2 cellular contexts compared by ENCODE assay signal in the genomic region with DNA sequence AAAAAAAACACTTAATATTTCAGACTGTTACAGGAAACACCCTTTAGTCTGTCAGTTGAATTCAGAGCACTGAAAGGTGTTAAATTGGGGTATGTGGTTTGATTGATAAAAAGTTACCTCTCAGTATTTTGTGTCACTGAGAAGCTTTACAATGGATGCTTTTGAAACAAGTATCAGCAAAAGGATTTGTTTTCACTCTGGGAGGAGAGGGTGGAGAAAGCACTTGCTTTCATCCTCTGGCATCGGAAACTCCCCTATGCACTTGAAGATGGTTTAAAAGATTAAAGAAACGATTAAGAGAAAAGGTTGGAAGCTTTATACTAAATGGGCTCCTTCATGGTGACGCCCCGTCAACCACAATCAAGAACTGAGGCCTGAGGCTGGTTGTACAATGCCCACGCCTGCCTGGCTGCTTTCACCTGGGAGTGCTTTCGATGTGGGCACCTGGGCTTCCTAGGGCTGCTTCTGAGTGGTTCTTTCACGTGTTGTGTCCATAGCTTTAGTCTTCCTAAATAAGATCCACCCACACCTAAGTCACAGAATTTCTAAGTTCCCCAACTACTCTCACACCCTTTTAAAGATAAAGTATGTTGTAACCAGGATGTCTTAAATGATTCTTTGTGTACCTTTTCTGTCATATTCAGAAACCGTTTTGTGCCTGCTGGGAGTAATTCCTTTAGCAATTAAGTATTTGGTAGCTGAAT.
TF ChIP-seq lines count a peak whose summit lies in the region.

No MANE protein-coding gene starts in this region.

TF ChIP-seq in SK-N-SH, 30 proteins besides CTCF, POLR2A, EP300 and RAD21 (continued from another document):
- TF ChIP-seq ELF1 (IDR thresholded peaks at IDR 0.05): no peak
- TF ChIP-seq SIN3A (IDR thresholded peaks at IDR 0.05; ENCODE audit: borderline replicate concordance, low read depth, low read length): no peak
- TF ChIP-seq MEF2A (IDR thresholded peaks at IDR 0.05; ENCODE audit: borderline replicate concordance, low read depth): no peak
- TF ChIP-seq, protein P1, sequence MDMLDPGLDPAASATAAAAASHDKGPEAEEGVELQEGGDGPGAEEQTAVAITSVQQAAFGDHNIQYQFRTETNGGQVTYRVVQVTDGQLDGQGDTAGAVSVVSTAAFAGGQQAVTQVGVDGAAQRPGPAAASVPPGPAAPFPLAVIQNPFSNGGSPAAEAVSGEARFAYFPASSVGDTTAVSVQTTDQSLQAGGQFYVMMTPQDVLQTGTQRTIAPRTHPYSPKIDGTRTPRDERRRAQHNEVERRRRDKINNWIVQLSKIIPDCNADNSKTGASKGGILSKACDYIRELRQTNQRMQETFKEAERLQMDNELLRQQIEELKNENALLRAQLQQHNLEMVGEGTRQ (IDR thresholded peaks at IDR 0.05; ENCODE audit: borderline replicate concordance, low read depth, low read length): no peak
- no peak for TF ChIP-seq TEAD4 (IDR thresholded peaks at IDR 0.05; ENCODE audit: borderline replicate concordance, insufficient read depth)
- TF ChIP-seq, protein P2, sequence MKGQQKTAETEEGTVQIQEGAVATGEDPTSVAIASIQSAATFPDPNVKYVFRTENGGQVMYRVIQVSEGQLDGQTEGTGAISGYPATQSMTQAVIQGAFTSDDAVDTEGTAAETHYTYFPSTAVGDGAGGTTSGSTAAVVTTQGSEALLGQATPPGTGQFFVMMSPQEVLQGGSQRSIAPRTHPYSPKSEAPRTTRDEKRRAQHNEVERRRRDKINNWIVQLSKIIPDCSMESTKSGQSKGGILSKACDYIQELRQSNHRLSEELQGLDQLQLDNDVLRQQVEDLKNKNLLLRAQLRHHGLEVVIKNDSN (IDR thresholded peaks at IDR 0.05; ENCODE audit: borderline replicate concordance, low read depth): no peak
- no peak for TF ChIP-seq YY1 (IDR thresholded peaks at IDR 0.05; ENCODE audit: low read depth)
- TF ChIP-seq FOXM1 (IDR thresholded peaks at IDR 0.05; ENCODE audit: low read depth): no peak
- no peak for TF ChIP-seq NRF1 (IDR thresholded peaks at IDR 0.05; ENCODE audit: low read depth, low read length)
- no peak for TF ChIP-seq POLR2AphosphoS5 (IDR thresholded peaks at IDR 0.05; ENCODE audit: low read depth, low read length)
- TF ChIP-seq RXRA (IDR thresholded peaks at IDR 0.05; ENCODE audit: borderline replicate concordance, low read depth): no peak
- no peak for TF ChIP-seq NFIC (IDR thresholded peaks at IDR 0.05; ENCODE audit: borderline replicate concordance)
- TF ChIP-seq RFX5 (IDR thresholded peaks at IDR 0.05; ENCODE audit: low read length): no peak

TF ChIP-seq in SK-N-SH treated with all-trans-retinoic acid at 6 μM for 48 hours, 23 proteins besides CTCF, POLR2A, EP300 and RAD21:
- TF ChIP-seq, protein P3, sequence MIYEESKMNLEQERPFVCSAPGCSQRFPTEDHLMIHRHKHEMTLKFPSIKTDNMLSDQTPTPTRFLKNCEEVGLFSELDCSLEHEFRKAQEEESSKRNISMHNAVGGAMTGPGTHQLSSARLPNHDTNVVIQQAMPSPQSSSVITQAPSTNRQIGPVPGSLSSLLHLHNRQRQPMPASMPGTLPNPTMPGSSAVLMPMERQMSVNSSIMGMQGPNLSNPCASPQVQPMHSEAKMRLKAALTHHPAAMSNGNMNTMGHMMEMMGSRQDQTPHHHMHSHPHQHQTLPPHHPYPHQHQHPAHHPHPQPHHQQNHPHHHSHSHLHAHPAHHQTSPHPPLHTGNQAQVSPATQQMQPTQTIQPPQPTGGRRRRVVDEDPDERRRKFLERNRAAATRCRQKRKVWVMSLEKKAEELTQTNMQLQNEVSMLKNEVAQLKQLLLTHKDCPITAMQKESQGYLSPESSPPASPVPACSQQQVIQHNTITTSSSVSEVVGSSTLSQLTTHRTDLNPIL (CRISPR knock-in tag; IDR thresholded peaks at IDR 0.05; ENCODE audit: low read depth): no peak
- TF ChIP-seq TCF4 (CRISPR knock-in tag; IDR thresholded peaks at IDR 0.05; ENCODE audit: borderline replicate concordance) (no peak), ISL1 (CRISPR knock-in tag; IDR thresholded peaks at IDR 0.05) (no peak), ZFP3 (CRISPR knock-in tag; IDR thresholded peaks at IDR 0.05) (no peak), RARB (CRISPR knock-in tag; IDR thresholded peaks at IDR 0.05) (no peak), ARNTL (CRISPR knock-in tag; IDR thresholded peaks at IDR 0.05; ENCODE audit: borderline replicate concordance, low read depth) (no peak), OSR1 (CRISPR knock-in tag; IDR thresholded peaks at IDR 0.05) (no peak), ZNF8 (CRISPR knock-in tag; IDR thresholded peaks at IDR 0.05) (no peak), SNAI2 (CRISPR knock-in tag; IDR thresholded peaks at IDR 0.05) (no peak)
- TF ChIP-seq, protein P4, sequence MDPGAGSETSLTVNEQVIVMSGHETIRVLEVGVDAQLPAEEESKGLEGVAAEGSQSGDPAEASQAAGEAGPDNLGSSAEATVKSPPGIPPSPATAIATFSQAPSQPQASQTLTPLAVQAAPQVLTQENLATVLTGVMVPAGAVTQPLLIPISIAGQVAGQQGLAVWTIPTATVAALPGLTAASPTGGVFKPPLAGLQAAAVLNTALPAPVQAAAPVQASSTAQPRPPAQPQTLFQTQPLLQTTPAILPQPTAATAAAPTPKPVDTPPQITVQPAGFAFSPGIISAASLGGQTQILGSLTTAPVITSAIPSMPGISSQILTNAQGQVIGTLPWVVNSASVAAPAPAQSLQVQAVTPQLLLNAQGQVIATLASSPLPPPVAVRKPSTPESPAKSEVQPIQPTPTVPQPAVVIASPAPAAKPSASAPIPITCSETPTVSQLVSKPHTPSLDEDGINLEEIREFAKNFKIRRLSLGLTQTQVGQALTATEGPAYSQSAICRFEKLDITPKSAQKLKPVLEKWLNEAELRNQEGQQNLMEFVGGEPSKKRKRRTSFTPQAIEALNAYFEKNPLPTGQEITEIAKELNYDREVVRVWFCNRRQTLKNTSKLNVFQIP (CRISPR knock-in tag; IDR thresholded peaks at IDR 0.05; ENCODE audit: borderline replicate concordance, low read depth): no peak
